In the genomic region with DNA sequence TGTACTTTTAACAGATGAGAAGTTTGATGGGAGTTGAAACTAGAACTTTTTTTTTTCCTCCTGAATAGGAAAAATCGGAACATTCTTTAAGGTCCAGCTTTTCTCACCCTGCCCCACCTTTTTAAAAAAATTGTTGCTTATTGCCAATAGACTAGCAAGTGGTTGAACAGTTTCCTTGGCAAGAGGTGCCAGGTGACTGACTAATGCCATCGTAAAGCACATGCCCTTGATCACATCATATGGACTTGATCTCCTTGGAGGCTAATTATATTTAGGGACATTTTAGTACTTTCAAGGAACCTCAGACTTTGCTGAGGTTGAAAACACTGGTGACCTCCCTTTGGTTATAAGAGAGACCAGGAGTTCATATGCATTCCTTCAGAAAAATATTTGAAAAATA, we compare ENCODE assay signal across 23 cellular contexts.
"Had no signal": no experiment of that assay in that cellular context is flagged by ENCODE, and none has a peak within 500 bp of the region (broad histone marks: within the 10 kb centered on the region; RNA-seq: fewer than 3 reads in every experiment).

No MANE protein-coding gene starts in this region.

- H2AFZ ChIP-seq: hepatocyte had no signal

- H3K4me2 ChIP-seq: hepatocyte had no signal

- H3K27ac ChIP-seq: coronary artery, dorsolateral prefrontal cortex, esophagus muscularis mucosa, foreskin keratinocyte, gastroesophageal sphincter, heart left ventricle, hepatocyte, left lung, lower lobe of right lung had no signal

- H3K9me3 Mint-ChIP-seq: immature natural killer cell had no signal

- H3K9me3 ChIP-seq: esophagus muscularis mucosa, gastroesophageal sphincter, heart left ventricle, left lung, lower lobe of right lung had no signal

- H3K4me1 ChIP-seq: foreskin keratinocyte had no signal

- H3K27ac Mint-ChIP-seq: immature natural killer cell, mesothelial cell of epicardium had no signal

- FAIRE-seq: colon, endothelial cell of umbilical vein, frontal cortex, kidney had no signal

- H3K4me3 Mint-ChIP-seq: immature natural killer cell, mesothelial cell of epicardium had no signal

- DNase-seq: dermis blood vessel endothelial cell; dorsolateral prefrontal cortex; effector CD4-positive, alpha-beta T cell; effector memory CD4-positive, alpha-beta T cell; foreskin keratinocyte; heart left ventricle; hypothalamus; immature natural killer cell; islet precursor cell; kidney; kidney glomerular epithelial cell; left lung; left ventricle myocardium superior; lower lobe of right lung; mesenchymal stem cell had no signal

- H3K36me3 ChIP-seq: esophagus muscularis mucosa, gastroesophageal sphincter, heart left ventricle, left lung, lower lobe of right lung had no signal

- ATAC-seq: foreskin keratinocyte, gastroesophageal sphincter, heart left ventricle, left lung, left ventricle myocardium superior, lower lobe of right lung had no signal

- H3K27me3 ChIP-seq: dorsolateral prefrontal cortex, esophagus muscularis mucosa, foreskin keratinocyte, gastroesophageal sphincter, heart left ventricle, hepatocyte, left lung had no signal

- H3K4me3 ChIP-seq: coronary artery, dorsolateral prefrontal cortex, esophagus muscularis mucosa, gastroesophageal sphincter, heart left ventricle, hepatocyte, left lung, lower lobe of right lung had no signal
